In the genomic region with DNA sequence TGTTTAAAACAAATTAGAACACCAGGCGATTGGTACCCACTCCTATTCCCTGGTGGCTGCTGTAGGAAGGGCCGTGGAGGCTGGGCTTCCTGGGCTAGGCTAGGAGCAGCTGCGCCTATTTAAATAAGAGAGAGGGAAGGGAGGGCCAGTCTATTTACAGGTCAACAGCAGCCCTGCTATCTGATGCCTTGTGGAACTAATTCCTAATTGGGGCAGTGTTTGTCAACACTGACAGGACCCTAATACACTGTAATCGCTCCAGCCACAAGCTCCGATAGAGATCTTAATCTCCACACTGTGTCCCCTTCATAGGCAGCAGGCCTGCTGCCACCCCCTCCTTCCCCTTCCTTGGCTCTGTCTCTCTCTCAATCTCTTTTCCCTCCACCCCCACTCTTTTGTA, we compare ENCODE assay signal across 13 cellular contexts.
DNase-seq lines count a peak whose midpoint lies in the region; ATAC-seq and TF ChIP-seq lines count a peak whose summit lies in the region.
"Had no signal": no experiment of that assay in that cellular context is flagged by ENCODE, and none has a peak within 500 bp of the region (broad histone marks: within the 10 kb centered on the region; RNA-seq: fewer than 3 reads in every experiment).

No MANE protein-coding gene starts in this region.

- H3K36me3 Mint-ChIP-seq in H9 (ENCODE audit: insufficient read depth in 1 of 3, low read depth in 3 of 3), result no peaks in the 10 kb centered on the region
- H3K36me3 Mint-ChIP-seq: CD8-positive, alpha-beta memory T cell had no signal

- H2AFZ ChIP-seq in H9 (ENCODE audit: low read length) (peak overlapping the region; percentile 89), neuronal stem cell (ENCODE audit: low read length) (peak overlapping the region; percentile 35)
- H2AFZ ChIP-seq: PC-9 had no signal

- H3K36me3 ChIP-seq in neuronal stem cell (replicated peaks in 1 of 2; ENCODE audit: control insufficient read depth in 2 of 2, insufficient read depth in 2 of 2, low read length in 2 of 2), result no peaks in the 10 kb centered on the region

- no peak overlapping the region for H3K56ac ChIP-seq in H9 (ENCODE audit: insufficient read length, low read depth, low read length)

- H3K27me3 ChIP-seq in H9 (ENCODE audit: insufficient read depth, low read length), result no peaks in the 10 kb centered on the region
- H3K27me3 ChIP-seq in neuronal stem cell (ENCODE audit: control insufficient read depth in 3 of 3, insufficient read depth in 3 of 3, low read depth in 1 of 3, low read length in 3 of 3), result peaks cover 0 to 4% (median 0%) of the 10 kb centered on the region in 3 experiments

- no CpG with 5 or more reads among the region's 5 CpGs for WGBS in H9 (ENCODE audit: extremely low coverage, insufficient read length, low lambda C conversion rate)
- WGBS in neuronal stem cell (ENCODE audit: extremely low coverage in 2 of 2, insufficient read length in 2 of 2, insufficient replicate concordance in 1 of 2), 2 donors, result no CpG with 5 or more reads among the region's 5 CpGs

- H3K9ac ChIP-seq in H9 (ENCODE audit: extremely low read depth, insufficient read length, low read length) (no peak overlapping the region), neuronal stem cell (ENCODE audit: low read depth, low read length, poor library complexity) (no peak overlapping the region)

- H3K23me2 ChIP-seq in H9 (ENCODE audit: insufficient read length, low read depth, low read length, poor library complexity, severe bottlenecking), result no peaks in the 10 kb centered on the region

- no peak overlapping the region for H2BK15ac ChIP-seq in H9 (ENCODE audit: low read depth, low read length)
- no peak overlapping the region for H2BK15ac ChIP-seq in neuronal stem cell (ENCODE audit: low read length)

- H3K14ac ChIP-seq in H9 (ENCODE audit: insufficient read depth, low read length) (no peak overlapping the region), neuronal stem cell (ENCODE audit: low read length) (no peak overlapping the region)

- H3K4me1 Mint-ChIP-seq in H9, result peaks cover 33 to 47% of the 10 kb centered on the region in 2 experiments
- H3K4me1 Mint-ChIP-seq: CD8-positive, alpha-beta memory T cell had no signal

- H3K9me3 ChIP-seq in H9 (ENCODE audit: control insufficient read depth, low read depth, low read length) (no peaks in the 10 kb centered on the region), neuronal stem cell (replicated peaks in 1 of 2; ENCODE audit: control insufficient read depth in 2 of 2, insufficient read depth in 1 of 2, low read depth in 1 of 2, low read length in 2 of 2) (no peaks in the 10 kb centered on the region)

- H3K4me3 ChIP-seq in neuronal stem cell (ENCODE audit: low read length in 2 of 2), result no peak overlapping the region
- H3K4me3 ChIP-seq: PC-9 had no signal

- H3K18ac ChIP-seq in H9 (ENCODE audit: insufficient read length, low read depth, low read length), result peak overlapping the region; percentile 76
- H3K18ac ChIP-seq in neuronal stem cell (ENCODE audit: low read length), result no peak overlapping the region

- peak overlapping the region in 1 of 3 experiments; percentile 4; a peak in 2 of 7 replicates for H3K27ac Mint-ChIP-seq in H9
- H3K27ac Mint-ChIP-seq: CD8-positive, alpha-beta memory T cell had no signal

- H3K4me2 ChIP-seq in H9 (ENCODE audit: insufficient read depth, insufficient read length, low read length) (peak overlapping the region; percentile 36), neuronal stem cell (ENCODE audit: insufficient read depth, low read length, poor library complexity, severe bottlenecking) (no peak overlapping the region)
- H3K4me2 ChIP-seq: PC-9 had no signal

- H3K4me3 Mint-ChIP-seq in H9, result peak overlapping the region in 1 of 2 experiments; percentile 53; a peak in 1 of 5 replicates
- H3K4me3 Mint-ChIP-seq: CD8-positive, alpha-beta memory T cell had no signal

- no peak overlapping the region for H2BK120ac ChIP-seq in H9 (ENCODE audit: low read depth, low read length, poor library complexity, severe bottlenecking)
- no peak overlapping the region for H2BK120ac ChIP-seq in neuronal stem cell (ENCODE audit: low read depth, low read length)

- H3K27ac ChIP-seq in H9 (ENCODE audit: insufficient read length, low read depth, low read length), result no peak overlapping the region
- no peak overlapping the region for H3K27ac ChIP-seq in neuronal stem cell (replicated peaks; ENCODE audit: low read length)
- H3K27ac ChIP-seq: PC-9 had no signal

- no peak overlapping the region for H2BK20ac ChIP-seq in H9 (ENCODE audit: low read depth, low read length, poor library complexity, severe bottlenecking)

- H2AK5ac ChIP-seq in H9 (ENCODE audit: insufficient read length, low read length) (no peak overlapping the region), neuronal stem cell (ENCODE audit: low read depth, low read length) (no peak overlapping the region)

- H3K23ac ChIP-seq in H9 (ENCODE audit: insufficient read length, low read depth, low read length) (no peak overlapping the region), neuronal stem cell (ENCODE audit: low read depth, low read length, poor library complexity) (no peak overlapping the region)

- H2BK5ac ChIP-seq in H9 (ENCODE audit: insufficient read length, low read length) (no peak overlapping the region), neuronal stem cell (ENCODE audit: low read length) (no peak overlapping the region)

- H3K79me1 ChIP-seq in H9 (ENCODE audit: insufficient read depth, low read depth, low read length, poor library complexity, severe bottlenecking) (no peaks in the 10 kb centered on the region), neuronal stem cell (ENCODE audit: low read depth, low read length) (no peaks in the 10 kb centered on the region)

- peaks cover 11% of the 10 kb centered on the region for H3K27me3 Mint-ChIP-seq in H9 (ENCODE audit: low read depth)

- H4K8ac ChIP-seq in H9 (replicated peaks; ENCODE audit: insufficient read length, low read depth, low read length), result no peak overlapping the region
- no peak overlapping the region for H4K8ac ChIP-seq in neuronal stem cell (ENCODE audit: low read depth, low read length)

- no peak for ATAC-seq in HG02870 (IDR thresholded peaks at IDR 0.05; ENCODE audit: unreplicated experiment)

- DNase-seq in H9 (peak; percentile 68), SHP77 treated with DMSO at 0.1 percent for 48 hours (lab: John Stamatoyannopoulos, UW) (peak; percentile 22), iPS DF 19.7 (ENCODE audit: low read depth, low spot score) (peak; percentile 33), neuronal stem cell (ENCODE audit: low spot score) (no peak), NCI-H1105 treated with DMSO at 0.1 percent for 48 hours (lab: John Stamatoyannopoulos, UW) (no peak), GF-D8 (lab: John Stamatoyannopoulos, UW) (no peak)
- DNase-seq: CD8-positive, alpha-beta memory T cell; DMS 273 treated with DMSO at 0.1 percent for 48 hours; KBM-7; NCI-H146; NCI-H69; PC-9 had no signal

- H2BK12ac ChIP-seq in H9 (ENCODE audit: insufficient read length, low read depth, low read length) (no peak overlapping the region), neuronal stem cell (ENCODE audit: low read length) (no peak overlapping the region)

- no peaks in the 10 kb centered on the region; a peak in 1 of 5 replicates for H3K9me3 Mint-ChIP-seq in H9

- peaks cover 8% of the 10 kb centered on the region for H3K4me1 ChIP-seq in H9 (ENCODE audit: insufficient read depth, low read length)
- H3K4me1 ChIP-seq in neuronal stem cell (ENCODE audit: control insufficient read depth in 2 of 2, insufficient read depth in 1 of 2, low read depth in 1 of 2, low read length in 2 of 2), result peaks cover 0 to 18% of the 10 kb centered on the region in 2 donors

- TF ChIP-seq CTCF in H9 (conservative IDR thresholded peaks at IDR 0.05), result peak; percentile 42; the same call in 2 of the 3 replicates

- no peak overlapping the region for H4K91ac ChIP-seq in H9 (ENCODE audit: insufficient read length, low read depth, low read length)
- H4K91ac ChIP-seq in neuronal stem cell (ENCODE audit: low read depth, low read length, poor library complexity), result no peak overlapping the region

- H3T11ph ChIP-seq in H9 (ENCODE audit: low read length), result no peak overlapping the region

- no peaks in the 10 kb centered on the region for H3K79me2 ChIP-seq in H9 (ENCODE audit: insufficient read depth, low read length)

- H3K4ac ChIP-seq in H9 (ENCODE audit: low read depth, low read length), result no peak overlapping the region
- no peak overlapping the region for H3K4ac ChIP-seq in neuronal stem cell (ENCODE audit: low read length)

- H4K5ac ChIP-seq in H9 (ENCODE audit: insufficient read length, low read depth, low read length), result no peak overlapping the region

- no peaks in the 10 kb centered on the region for H4K20me1 ChIP-seq in H9 (ENCODE audit: control insufficient read depth, insufficient read depth, insufficient read length)

Comparison
In these comparisons a context has a peak if more than half of its experiments do, and no peak if none do; other contexts are left out.
1. DNase-seq: peak in H9 (single experiment), SHP77 treated with DMSO at 0.1 percent for 48 hours (single experiment) and iPS DF 19.7 (single experiment); none in neuronal stem cell (single experiment), NCI-H1105 treated with DMSO at 0.1 percent for 48 hours (single experiment) and GF-D8 (single experiment).